Comparison of ENCODE assay signal across 8 cellular contexts in genomic region chr3:15768421-15769255, GRCh38. TPM values are rescaled to one million over a fixed set of nuclear protein-coding genes. Genes with fewer than 3 reads are reported as not detected.
A peak's percentile ranks its signal among the peaks of the same experiment; 100 is the strongest.
DNase-seq lines count a peak whose midpoint lies in the region; ATAC-seq and TF ChIP-seq lines count a peak whose summit lies in the region.

No MANE protein-coding gene starts in this region.

- H3K9me3 ChIP-seq in SJCRH30 (replicated peaks) (no peaks in the 10 kb centered on the region), smooth muscle cell (replicated peaks; ENCODE audit: low read depth) (no peaks in the 10 kb centered on the region)

- H4K20me1 ChIP-seq in smooth muscle cell (ENCODE audit: low read depth): no peaks in the 10 kb centered on the region

- H3K79me2 ChIP-seq in smooth muscle cell (ENCODE audit: low read depth): peaks cover 41% of the 10 kb centered on the region

- H3K36me3 ChIP-seq in SJCRH30 (peaks cover 10% of the 10 kb centered on the region), smooth muscle cell (ENCODE audit: low read depth) (no peaks in the 10 kb centered on the region)

- H3K27me3 ChIP-seq in SJCRH30 (no peaks in the 10 kb centered on the region), smooth muscle cell (ENCODE audit: low read depth) (no peaks in the 10 kb centered on the region)

- peak overlapping the region; percentile 70 for H3K9ac ChIP-seq in smooth muscle cell (ENCODE audit: low read depth)

- ATAC-seq in GM18907 (IDR thresholded peaks at IDR 0.05; ENCODE audit: unreplicated experiment): peak; percentile 91
- ATAC-seq in HG03139 (IDR thresholded peaks at IDR 0.05; ENCODE audit: unreplicated experiment): peak; percentile 80

- H3K4me1 ChIP-seq in SJCRH30 (peaks cover 21% of the 10 kb centered on the region), smooth muscle cell (ENCODE audit: low read depth) (peaks cover 7% of the 10 kb centered on the region)

- peaks cover 6% of the 10 kb centered on the region for H3F3A ChIP-seq in smooth muscle cell (ENCODE audit: low read depth)

- DNase-seq in AG20443 (ENCODE audit: low spot score): peak; percentile 85
- peak; percentile 9 to 54 for DNase-seq in SJCRH30
- DNase-seq in fibroblast of mammary gland (ENCODE audit: low read depth): peak; percentile 98
- no peak for DNase-seq in smooth muscle cell (lab: John Stamatoyannopoulos, UW; ENCODE audit: unreplicated experiment)
- DNase-seq in islet precursor cell: no peak
- no peak for DNase-seq in NCI-H1436 treated with DMSO at 0.1 percent for 48 hours (lab: John Stamatoyannopoulos, UW)

- no peak for TF ChIP-seq CTCF in fibroblast of mammary gland (conservative IDR thresholded peaks at IDR 0.05; ENCODE audit: control insufficient read depth, insufficient read depth, low read depth, low read length)
- no peak for TF ChIP-seq CTCF in smooth muscle cell (IDR thresholded peaks at IDR 0.05; ENCODE audit: borderline replicate concordance, insufficient read depth, poor library complexity, severe bottlenecking)

- H3K27ac ChIP-seq in SJCRH30 (peak overlapping the region; percentile 66), smooth muscle cell (ENCODE audit: low read depth) (peak overlapping the region; percentile 98)

- no peak overlapping the region for H3K4me3 ChIP-seq in SJCRH30
- H3K4me3 ChIP-seq in fibroblast of mammary gland (ENCODE audit: control insufficient read depth, low read depth, low read length): no peak overlapping the region
- H3K4me3 ChIP-seq in smooth muscle cell: no peak overlapping the region

- H3K4me2 ChIP-seq in smooth muscle cell: peak overlapping the region; percentile 77

- no peak overlapping the region for H2AFZ ChIP-seq in smooth muscle cell (ENCODE audit: low read depth)

- WGBS in smooth muscle cell (ENCODE audit: low lambda C conversion rate): 77% methylated on average over 5 of the region's 5 CpGs

RNA-seq across cellular contexts. Expression of gene ANKRD28, which starts 29.1 kb away (rescaled TPM):
- 26.4 and 28.8 TPM in 2 replicates for total RNA-seq in SJCRH30 (2014; rRNA removed; shearing (Covaris generic))
- 35.7 and 47.3 TPM in 2 replicates for total RNA-seq in smooth muscle cell
- 8.6 and 11.8 TPM in 2 replicates for polyA plus RNA-seq in smooth muscle cell

Comparison
In these comparisons a context has a peak if more than half of its experiments do, and no peak if none do; other contexts are left out.
1. DNase-seq: peak in AG20443 (single experiment), SJCRH30 (2 of 2) and fibroblast of mammary gland (single experiment); none in smooth muscle cell (single experiment), islet precursor cell (single experiment) and NCI-H1436 treated with DMSO at 0.1 percent for 48 hours (single experiment).